ENCODE assay signal across 8 cellular contexts in the genomic region with DNA sequence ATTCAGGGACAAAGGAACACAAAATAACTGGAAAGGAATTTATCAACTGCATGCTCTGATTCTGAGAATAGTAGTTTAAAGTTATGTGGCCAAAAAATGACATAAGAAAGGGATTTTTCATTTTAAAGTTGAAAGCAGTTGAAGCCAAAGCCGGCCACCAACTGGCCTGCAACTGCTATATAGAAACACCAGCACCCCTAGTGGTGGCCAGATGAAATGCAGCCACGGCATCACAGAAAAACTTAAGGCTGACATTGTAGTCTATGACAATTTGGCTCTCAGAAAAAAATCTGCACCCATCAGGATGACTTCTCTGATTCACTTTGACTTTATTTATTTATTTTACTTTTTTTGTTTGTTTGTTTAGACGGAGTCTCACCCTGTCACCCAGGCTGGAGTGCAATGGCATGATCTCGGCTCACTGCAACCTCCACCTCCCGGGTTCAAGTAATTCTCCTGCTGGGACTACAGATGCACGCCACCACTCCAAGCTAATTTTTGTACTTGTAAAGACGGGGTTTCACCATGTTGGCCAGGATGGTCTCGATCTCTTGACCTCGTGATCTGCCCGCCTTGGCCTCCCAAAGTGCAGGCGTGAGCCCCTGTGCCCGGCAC. TPM values are rescaled to one million over a fixed set of nuclear protein-coding genes. Genes with fewer than 3 reads are reported as not detected.
DNase-seq lines count a peak whose midpoint lies in the region; FAIRE-seq and TF ChIP-seq lines count a peak whose summit lies in the region.

No MANE protein-coding gene starts in this region.

- H3K27ac Mint-ChIP-seq in brain: no peak overlapping the region
- no peak overlapping the region for H3K27ac Mint-ChIP-seq in immature natural killer cell

- H3K4me1 Mint-ChIP-seq in brain (no peaks in the 10 kb centered on the region), immature natural killer cell (no peaks in the 10 kb centered on the region)

- CTCF ChIA-PET in HEK293T (lab: Yijun Ruan, JAX): interaction anchor here (1.5 kb wide), 1 partner anchor 58 kb away, joined by 4 read pairs; no protein-coding TSS in a partner anchor

- FAIRE-seq in TTC549 (lab: Jason Lieb, UNC): peak; percentile 79

- H3K9me3 Mint-ChIP-seq in brain (peaks cover 0 to 8% (median 0%) of the 10 kb centered on the region in 5 experiments), immature natural killer cell (peaks cover 0 to 2% (median 0%) of the 10 kb centered on the region in 6 donors)

- DNase-seq in NCI-H1694 (lab: John Stamatoyannopoulos, UW) (peak; percentile 1), NCI-H1694 treated with DMSO at 0.1 percent for 48 hours (lab: John Stamatoyannopoulos, UW) (no peak), HEK293T (ENCODE audit: extremely low spot score) (peak; percentile 75), NCI-H1092 (lab: John Stamatoyannopoulos, UW) (peak; percentile 9), immature natural killer cell (peak; percentile 25 to 50 (median 39))
- DNase-seq in stimulated activated CD4-positive, alpha-beta T cell treated with anti-CD3 and anti-CD28 coated beads, Interleukin-1b, Interleukin-23, amount 100 ng/mL, for 1 hour (ENCODE audit: low read depth in 2 of 2): peak; percentile 12 to 39

- H3K4me3 Mint-ChIP-seq in brain (no peak overlapping the region), immature natural killer cell (no peak overlapping the region)

- peak; percentile 75 to 85 for TF ChIP-seq CTCF in brain (conservative IDR thresholded peaks at IDR 0.05)

- POLR2A ChIA-PET in HEK293T (lab: Yijun Ruan, JAX): no interaction called here

- H3K27me3 Mint-ChIP-seq in brain: peaks cover 5% of the 10 kb centered on the region
- peaks cover 0 to 5% (median 0%) of the 10 kb centered on the region in 3 donors for H3K27me3 Mint-ChIP-seq in immature natural killer cell (ENCODE audit: low read depth in 3 of 3)

- H3K36me3 Mint-ChIP-seq in brain (no peaks in the 10 kb centered on the region), immature natural killer cell (peaks cover 0 to 13% (median 5%) of the 10 kb centered on the region in 3 donors)

TF ChIP-seq in HEK293T, 16 proteins besides CTCF, POLR2A, EP300 and RAD21:
- TF ChIP-seq FOXK2 (IDR thresholded peaks at IDR 0.05) (no peak), FOXM1 (IDR thresholded peaks at IDR 0.05; ENCODE audit: borderline replicate concordance) (no peak), CTBP1 (IDR thresholded peaks at IDR 0.05; ENCODE audit: borderline replicate concordance) (no peak), HDGF (IDR thresholded peaks at IDR 0.05; ENCODE audit: borderline replicate concordance) (no peak), LEF1 (IDR thresholded peaks at IDR 0.05; ENCODE audit: borderline replicate concordance) (no peak), SP1 (IDR thresholded peaks at IDR 0.05) (no peak), ZNF384 (IDR thresholded peaks at IDR 0.05) (no peak), FOXA1 (IDR thresholded peaks at IDR 0.05) (no peak), ARNT (IDR thresholded peaks at IDR 0.05) (no peak), ELF4 (IDR thresholded peaks at IDR 0.05) (no peak)
TF ChIP-seq in HEK293T: peak in this region for 0.

RNA-seq across cellular contexts. Expression of gene SLC35F2, which starts 59.2 kb away (rescaled TPM):
- 2.5 TPM for polyA plus RNA-seq in brain (ENCODE audit: insufficient read depth, low read depth, low replicate concordance)
- polyA plus RNA-seq in immature natural killer cell: 1 to 10 TPM in 2 of 3 donors, under 1 TPM in 1; 0.19 to 3.9 (median 3.0) TPM
